ENCODE assay signal across 1 cellular context in the genomic region with DNA sequence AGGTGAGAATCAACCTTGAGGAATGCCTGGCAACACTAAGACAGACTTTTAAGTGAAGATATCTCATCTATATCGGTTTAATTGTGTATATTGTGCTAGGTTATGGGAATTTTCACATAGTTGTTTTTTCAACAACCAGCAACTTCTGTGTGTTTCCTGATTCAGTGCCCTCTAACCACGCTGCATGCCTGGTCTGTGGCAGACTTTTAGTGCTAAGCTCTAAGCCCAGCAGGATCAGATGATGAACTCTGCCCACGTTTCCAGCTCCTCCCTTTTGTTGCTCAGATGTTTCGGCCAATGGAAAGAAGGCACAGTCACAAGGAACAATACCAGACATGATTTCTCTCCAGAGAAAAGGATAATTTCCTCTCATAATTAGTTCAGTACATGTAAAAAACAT.
TF ChIP-seq lines count a peak whose summit lies in the region.

No MANE protein-coding gene starts in this region.

TF ChIP-seq in HepG2, 621 proteins besides CTCF, POLR2A, EP300 and RAD21 (continued from another document):
- no peak for TF ChIP-seq GFI1 (CRISPR knock-in tag; IDR thresholded peaks at IDR 0.05; ENCODE audit: borderline replicate concordance)
- TF ChIP-seq, protein P1, sequence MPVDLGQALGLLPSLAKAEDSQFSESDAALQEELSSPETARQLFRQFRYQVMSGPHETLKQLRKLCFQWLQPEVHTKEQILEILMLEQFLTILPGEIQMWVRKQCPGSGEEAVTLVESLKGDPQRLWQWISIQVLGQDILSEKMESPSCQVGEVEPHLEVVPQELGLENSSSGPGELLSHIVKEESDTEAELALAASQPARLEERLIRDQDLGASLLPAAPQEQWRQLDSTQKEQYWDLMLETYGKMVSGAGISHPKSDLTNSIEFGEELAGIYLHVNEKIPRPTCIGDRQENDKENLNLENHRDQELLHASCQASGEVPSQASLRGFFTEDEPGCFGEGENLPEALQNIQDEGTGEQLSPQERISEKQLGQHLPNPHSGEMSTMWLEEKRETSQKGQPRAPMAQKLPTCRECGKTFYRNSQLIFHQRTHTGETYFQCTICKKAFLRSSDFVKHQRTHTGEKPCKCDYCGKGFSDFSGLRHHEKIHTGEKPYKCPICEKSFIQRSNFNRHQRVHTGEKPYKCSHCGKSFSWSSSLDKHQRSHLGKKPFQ (CRISPR knock-in tag; IDR thresholded peaks at IDR 0.05; ENCODE audit: insufficient replicate concordance) = no peak
- no peak for TF ChIP-seq ARID2 (CRISPR knock-in tag; IDR thresholded peaks at IDR 0.05; ENCODE audit: borderline replicate concordance)
- no peak for TF ChIP-seq ZFP36L2 (CRISPR knock-in tag; IDR thresholded peaks at IDR 0.05)
- TF ChIP-seq, protein P2, sequence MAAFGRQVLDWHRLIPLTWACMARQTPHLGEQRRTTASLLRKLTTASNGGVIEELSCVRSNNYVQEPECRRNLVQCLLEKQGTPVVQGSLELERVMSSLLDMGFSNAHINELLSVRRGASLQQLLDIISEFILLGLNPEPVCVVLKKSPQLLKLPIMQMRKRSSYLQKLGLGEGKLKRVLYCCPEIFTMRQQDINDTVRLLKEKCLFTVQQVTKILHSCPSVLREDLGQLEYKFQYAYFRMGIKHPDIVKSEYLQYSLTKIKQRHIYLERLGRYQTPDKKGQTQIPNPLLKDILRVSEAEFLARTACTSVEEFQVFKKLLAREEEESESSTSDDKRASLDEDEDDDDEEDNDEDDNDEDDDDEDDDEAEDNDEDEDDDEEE (CRISPR knock-in tag; IDR thresholded peaks at IDR 0.05) = no peak
- TF ChIP-seq, protein P3, sequence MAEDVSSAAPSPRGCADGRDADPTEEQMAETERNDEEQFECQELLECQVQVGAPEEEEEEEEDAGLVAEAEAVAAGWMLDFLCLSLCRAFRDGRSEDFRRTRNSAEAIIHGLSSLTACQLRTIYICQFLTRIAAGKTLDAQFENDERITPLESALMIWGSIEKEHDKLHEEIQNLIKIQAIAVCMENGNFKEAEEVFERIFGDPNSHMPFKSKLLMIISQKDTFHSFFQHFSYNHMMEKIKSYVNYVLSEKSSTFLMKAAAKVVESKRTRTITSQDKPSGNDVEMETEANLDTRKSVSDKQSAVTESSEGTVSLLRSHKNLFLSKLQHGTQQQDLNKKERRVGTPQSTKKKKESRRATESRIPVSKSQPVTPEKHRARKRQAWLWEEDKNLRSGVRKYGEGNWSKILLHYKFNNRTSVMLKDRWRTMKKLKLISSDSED (CRISPR knock-in tag; IDR thresholded peaks at IDR 0.05) = no peak
- TF ChIP-seq HDAC1 (CRISPR knock-in tag; IDR thresholded peaks at IDR 0.05) = no peak
- TF ChIP-seq NCOA5 (CRISPR knock-in tag; IDR thresholded peaks at IDR 0.05) = no peak
- TF ChIP-seq EEA1 (CRISPR knock-in tag; IDR thresholded peaks at IDR 0.05; ENCODE audit: borderline replicate concordance) = no peak
- no peak for TF ChIP-seq ZNF230 (CRISPR knock-in tag; IDR thresholded peaks at IDR 0.05)
- TF ChIP-seq, protein P4, sequence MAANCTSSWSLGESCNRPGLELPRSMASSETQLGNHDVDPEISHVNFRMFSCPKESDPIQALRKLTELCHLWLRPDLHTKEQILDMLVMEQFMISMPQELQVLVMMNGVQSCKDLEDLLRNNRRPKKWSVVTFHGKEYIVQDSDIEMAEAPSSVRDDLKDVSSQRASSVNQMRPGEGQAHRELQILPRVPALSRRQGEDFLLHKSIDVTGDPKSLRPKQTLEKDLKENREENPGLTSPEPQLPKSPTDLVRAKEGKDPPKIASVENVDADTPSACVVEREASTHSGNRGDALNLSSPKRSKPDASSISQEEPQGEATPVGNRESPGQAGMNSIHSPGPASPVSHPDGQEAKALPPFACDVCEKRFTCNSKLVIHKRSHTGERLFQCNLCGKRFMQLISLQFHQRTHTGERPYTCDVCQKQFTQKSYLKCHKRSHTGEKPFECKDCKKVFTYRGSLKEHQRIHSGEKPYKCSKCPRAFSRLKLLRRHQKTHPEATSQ (CRISPR knock-in tag; IDR thresholded peaks at IDR 0.05; ENCODE audit: borderline replicate concordance) = no peak
- no peak for TF ChIP-seq MYNN (CRISPR knock-in tag; IDR thresholded peaks at IDR 0.05; ENCODE audit: low read depth)
